Comparison of ENCODE assay signal across 28 cellular contexts in genomic region chrX:2395261-2395850, GRCh38.
"Had no signal": no experiment of that assay in that cellular context is flagged by ENCODE, and none has a peak within 500 bp of the region (broad histone marks: within the 10 kb centered on the region; RNA-seq: fewer than 3 reads in every experiment).

No MANE protein-coding gene starts in this region.

- FAIRE-seq: colon, endometrium, urothelium cell line had no signal

- ATAC-seq: activated CD8-positive, alpha-beta memory T cell treated with anti-CD3 and anti-CD28 coated beads, Interleukin-2, amount 10 ng/mL, durations not matched to agents 7 days and 5 days; activated CD8-positive, alpha-beta T cell treated with anti-CD3 and anti-CD28 coated beads, Interleukin-2, amount 10 ng/mL, durations not matched to agents 7 days and 5 days; activated naive CD8-positive, alpha-beta T cell treated with anti-CD3 and anti-CD28 coated beads, Interleukin-2, amount 50 U/mL, for 24 hours; left ventricle myocardium superior had no signal

- H3K27me3 Mint-ChIP-seq: activated B cell treated with CpG ODN at 0.5 μM for 24 hours; activated CD8-positive, alpha-beta memory T cell treated with anti-CD3 and anti-CD28 coated beads, Interleukin-2, amount 10 ng/mL, durations not matched to agents 7 days and 5 days; activated naive CD4-positive, alpha-beta T cell treated with anti-CD3 and anti-CD28 coated beads, Interleukin-2, amount 50 U/mL, for 24 hours; activated naive CD8-positive, alpha-beta T cell treated with anti-CD3 and anti-CD28 coated beads, Interleukin-2, amount 50 U/mL, for 24 hours; naive B cell had no signal

- H3K9me3 ChIP-seq: right lobe of liver had no signal

- H3K27me3 ChIP-seq: esophagus squamous epithelium, heart right ventricle, right lobe of liver, tibial nerve had no signal

- H3K27ac ChIP-seq: epithelial cell of prostate, esophagus squamous epithelium, heart right ventricle, right lobe of liver, tibial nerve had no signal

- H3K27ac Mint-ChIP-seq: activated B cell treated with CpG ODN at 0.5 μM for 24 hours; activated CD8-positive, alpha-beta memory T cell treated with anti-CD3 and anti-CD28 coated beads, Interleukin-2, amount 10 ng/mL, durations not matched to agents 7 days and 5 days; activated CD8-positive, alpha-beta T cell treated with anti-CD3 and anti-CD28 coated beads, Interleukin-2, amount 10 ng/mL, durations not matched to agents 7 days and 5 days; activated naive CD8-positive, alpha-beta T cell treated with anti-CD3 and anti-CD28 coated beads, Interleukin-2, amount 50 U/mL, for 24 hours; activated T-helper 2 cell treated with anti-CD3 and anti-CD28 coated beads, Interferon-gamma antibody, Interleukin-2, Interleukin-4, amounts not matched to agents 10 μg/mL and 5 μg/mL and 100 μg/mL, durations not matched to agents 14 hours and 24 hours and 36 hours; mesothelial cell of epicardium had no signal

- DNase-seq: activated B cell treated with CpG ODN at 0.5 μM for 24 hours; activated CD8-positive, alpha-beta memory T cell treated with anti-CD3 and anti-CD28 coated beads, Interleukin-2, amount 10 ng/mL, durations not matched to agents 7 days and 5 days; activated CD8-positive, alpha-beta T cell treated with anti-CD3 and anti-CD28 coated beads, Interleukin-2, amount 10 ng/mL, durations not matched to agents 7 days and 5 days; activated naive CD8-positive, alpha-beta T cell treated with anti-CD3 and anti-CD28 coated beads, Interleukin-2, amount 50 U/mL, for 24 hours; activated T-cell treated with anti-CD3 and anti-CD28 coated beads, Interleukin-2, amount 50 U/mL, for 48 hours; amygdala; central memory CD4-positive, alpha-beta T cell; dermis blood vessel endothelial cell; effector CD4-positive, alpha-beta T cell; esophagus squamous epithelium; foreskin melanocyte; heart right ventricle; kidney glomerular epithelial cell; left ventricle myocardium superior; mammary epithelial cell; naive B cell; stimulated activated CD4-positive, alpha-beta T cell treated with anti-CD3 and anti-CD28 coated beads, Interleukin-2, amount 100 ng/mL, for 48 hours; stimulated activated naive CD4-positive, alpha-beta T cell treated with Interleukin-2 at 50 U/mL for 16 hours; T-helper 2 cell had no signal

- H3K4me1 ChIP-seq: tibial nerve had no signal

- H3K4me1 Mint-ChIP-seq: activated B cell treated with CpG ODN at 0.5 μM for 24 hours; activated CD8-positive, alpha-beta memory T cell treated with anti-CD3 and anti-CD28 coated beads, Interleukin-2, amount 10 ng/mL, durations not matched to agents 7 days and 5 days; activated naive CD4-positive, alpha-beta T cell treated with anti-CD3 and anti-CD28 coated beads, Interleukin-2, amount 50 U/mL, for 24 hours; activated naive CD8-positive, alpha-beta T cell treated with anti-CD3 and anti-CD28 coated beads, Interleukin-2, amount 50 U/mL, for 24 hours had no signal

- H3K9me3 Mint-ChIP-seq: activated naive CD4-positive, alpha-beta T cell treated with anti-CD3 and anti-CD28 coated beads, Interleukin-2, amount 50 U/mL, for 24 hours had no signal

- H3K36me3 ChIP-seq: right lobe of liver had no signal

- H3K4me3 ChIP-seq: esophagus squamous epithelium, heart right ventricle, right lobe of liver, tibial nerve had no signal

- H3K4me3 Mint-ChIP-seq: activated B cell treated with CpG ODN at 0.5 μM for 24 hours; activated CD8-positive, alpha-beta memory T cell treated with anti-CD3 and anti-CD28 coated beads, Interleukin-2, amount 10 ng/mL, durations not matched to agents 7 days and 5 days; activated CD8-positive, alpha-beta T cell treated with anti-CD3 and anti-CD28 coated beads, Interleukin-2, amount 10 ng/mL, durations not matched to agents 7 days and 5 days; activated naive CD4-positive, alpha-beta T cell treated with anti-CD3 and anti-CD28 coated beads, Interleukin-2, amount 50 U/mL, for 24 hours; activated naive CD8-positive, alpha-beta T cell treated with anti-CD3 and anti-CD28 coated beads, Interleukin-2, amount 50 U/mL, for 24 hours; mesothelial cell of epicardium; naive B cell had no signal
